In genomic region chr6:4880373-4880762, GRCh38 we compare ENCODE assay signal across 20 cellular contexts.
"Had no signal": no experiment of that assay in that cellular context is flagged by ENCODE, and none has a peak within 500 bp of the region (broad histone marks: within the 10 kb centered on the region; RNA-seq: fewer than 3 reads in every experiment).

No MANE protein-coding gene starts in this region.

- H3K27ac ChIP-seq: cardiac muscle cell, ovary, thoracic aorta had no signal

- DNase-seq: activated CD4-positive, alpha-beta T cell treated with anti-CD3 and anti-CD28 coated beads, Interleukin-2, amount 10 ng/mL, durations not matched to agents 24 days and 14 days; activated CD8-positive, alpha-beta T cell treated with anti-CD3 and anti-CD28 coated beads for 36 hours; activated naive CD4-positive, alpha-beta T cell; activated naive CD8-positive, alpha-beta T cell treated with anti-CD3 and anti-CD28 coated beads for 36 hours; activated T-cell treated with anti-CD3 and anti-CD28 coated beads, Interleukin-2, amount 50 U/mL, for 1 hour; amniotic stem cell; dermis blood vessel endothelial cell; effector memory CD4-positive, alpha-beta T cell; foreskin fibroblast; left cardiac atrium; mesenchymal stem cell; natural killer cell; ovary; stimulated activated CD4-positive, alpha-beta T cell treated with anti-CD3 and anti-CD28 coated beads, Interleukin-4, amount 100 ng/mL, for 4 hours; stimulated activated naive B cell treated with anti-CD40 and anti-IgM and Interleukin-4, amounts not matched to agents 10 μg/mL and 1 μg/mL and 100 μg/mL, for 72 hours; T1000 had no signal

- H3K36me3 ChIP-seq: cardiac muscle cell, ovary, thoracic aorta had no signal

- H3K27me3 ChIP-seq: cardiac muscle cell, ovary had no signal

- ATAC-seq: activated CD8-positive, alpha-beta T cell treated with anti-CD3 and anti-CD28 coated beads for 36 hours; activated T-helper 17 cell treated with anti-CD3 and anti-CD28 coated beads, Interleukin-2, amount 50 U/mL, for 72 hours; left cardiac atrium; natural killer cell; sciatic nerve had no signal

- H3K9me3 ChIP-seq: ovary, thoracic aorta had no signal

- H3K4me3 ChIP-seq: cardiac muscle cell, ovary, thoracic aorta had no signal
